Comparison of ENCODE assay signal across 8 cellular contexts in the genomic region with DNA sequence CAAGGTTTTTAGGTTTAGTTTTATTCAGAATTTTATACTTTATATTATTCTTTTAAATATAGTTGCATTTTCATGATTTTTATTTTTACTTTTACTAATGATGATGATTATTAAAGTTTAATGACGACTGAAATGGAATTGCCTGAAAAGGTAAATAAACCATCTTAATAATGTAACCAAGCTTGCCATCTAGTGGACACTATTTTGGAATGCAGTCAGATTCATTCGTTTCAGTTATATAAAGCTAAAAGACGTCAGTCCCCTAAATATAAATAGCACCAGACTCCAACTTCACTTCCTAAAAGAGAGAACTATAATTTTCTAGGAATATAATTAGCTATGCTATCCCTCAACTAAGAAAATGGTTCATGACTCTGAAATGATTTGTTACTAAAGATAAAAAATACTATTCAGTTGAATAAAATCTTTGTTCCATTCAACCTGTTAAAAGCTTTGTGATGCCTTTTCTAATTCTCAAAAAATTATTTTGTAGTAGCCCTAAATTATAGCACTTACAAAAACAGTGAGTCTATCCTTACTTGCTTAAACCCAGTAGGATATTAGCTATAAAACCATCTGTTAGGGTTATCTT. TPM values are rescaled to one million over a fixed set of nuclear protein-coding genes. Genes with fewer than 3 reads are reported as not detected.
DNase-seq lines count a peak whose midpoint lies in the region; ATAC-seq, FAIRE-seq and TF ChIP-seq lines count a peak whose summit lies in the region.

No MANE protein-coding gene starts in this region.

- DNase-seq in AG10803 (ENCODE audit: low read depth) (peak; percentile 65), GM19239 (ENCODE audit: insufficient read length, low spot score) (no peak), NCI-H2196 (lab: John Stamatoyannopoulos, UW; ENCODE audit: unreplicated experiment) (peak; percentile 58), bronchial epithelial cell (ENCODE audit: low read depth) (peak; percentile 64), kidney tubule cell (ENCODE audit: low spot score) (peak; percentile 42), mucosa of gallbladder (ENCODE audit: low spot score) (no peak)

- H3K36me3 ChIP-seq in bronchial epithelial cell (ENCODE audit: control insufficient read depth, insufficient read depth, low read length): no peaks in the 10 kb centered on the region

- H3K4me3 ChIP-seq in AG10803 (ENCODE audit: low read length) (no peak overlapping the region), bronchial epithelial cell (ENCODE audit: low read depth, low read length) (no peak overlapping the region)

- peak; percentile 85 for FAIRE-seq in GM19239 (lab: Jason Lieb, UNC)
- no peak for FAIRE-seq in bronchial epithelial cell (lab: Jason Lieb, UNC)

- TF ChIP-seq CTCF in AG10803 (conservative IDR thresholded peaks at IDR 0.05; ENCODE audit: low read length): peak; percentile 68
- TF ChIP-seq CTCF in bronchial epithelial cell (IDR thresholded peaks at IDR 0.05; ENCODE audit: insufficient read depth, low read length, severe bottlenecking): peak; percentile 43

- H3K27me3 ChIP-seq in bronchial epithelial cell (ENCODE audit: control insufficient read depth, insufficient read depth, low read length): no peaks in the 10 kb centered on the region

- ATAC-seq in HG02763 (IDR thresholded peaks at IDR 0.05; ENCODE audit: unreplicated experiment) (no peak), GM19328 (IDR thresholded peaks at IDR 0.05; ENCODE audit: unreplicated experiment) (no peak)

RNA-seq across cellular contexts. Expression of a gene that starts 19.9 kb away (rescaled TPM):
- total RNA-seq in bronchial epithelial cell (8.1 and 8.2 TPM in 2 replicates), mucosa of gallbladder (13.4 TPM)

RNA-seq across cellular contexts. Expression of a gene that starts 20.2 kb away (rescaled TPM):
- total RNA-seq in bronchial epithelial cell: 36.2 and 37.9 TPM in 2 replicates
- total RNA-seq in mucosa of gallbladder: 22.9 TPM

RNA-seq across cellular contexts. Expression of a gene that starts 59.2 kb away (rescaled TPM):
- total RNA-seq in bronchial epithelial cell (15.9 and 63.4 TPM in 2 replicates), mucosa of gallbladder (21.7 TPM)

Comparison
In these comparisons a context has a peak if more than half of its experiments do, and no peak if none do; other contexts are left out.
1. DNase-seq: peak in AG10803 (single experiment), NCI-H2196 (single experiment), bronchial epithelial cell (single experiment) and kidney tubule cell (single experiment); none in GM19239 (single experiment) and mucosa of gallbladder (single experiment).